ENCODE assay signal across 22 cellular contexts in the genomic region with DNA sequence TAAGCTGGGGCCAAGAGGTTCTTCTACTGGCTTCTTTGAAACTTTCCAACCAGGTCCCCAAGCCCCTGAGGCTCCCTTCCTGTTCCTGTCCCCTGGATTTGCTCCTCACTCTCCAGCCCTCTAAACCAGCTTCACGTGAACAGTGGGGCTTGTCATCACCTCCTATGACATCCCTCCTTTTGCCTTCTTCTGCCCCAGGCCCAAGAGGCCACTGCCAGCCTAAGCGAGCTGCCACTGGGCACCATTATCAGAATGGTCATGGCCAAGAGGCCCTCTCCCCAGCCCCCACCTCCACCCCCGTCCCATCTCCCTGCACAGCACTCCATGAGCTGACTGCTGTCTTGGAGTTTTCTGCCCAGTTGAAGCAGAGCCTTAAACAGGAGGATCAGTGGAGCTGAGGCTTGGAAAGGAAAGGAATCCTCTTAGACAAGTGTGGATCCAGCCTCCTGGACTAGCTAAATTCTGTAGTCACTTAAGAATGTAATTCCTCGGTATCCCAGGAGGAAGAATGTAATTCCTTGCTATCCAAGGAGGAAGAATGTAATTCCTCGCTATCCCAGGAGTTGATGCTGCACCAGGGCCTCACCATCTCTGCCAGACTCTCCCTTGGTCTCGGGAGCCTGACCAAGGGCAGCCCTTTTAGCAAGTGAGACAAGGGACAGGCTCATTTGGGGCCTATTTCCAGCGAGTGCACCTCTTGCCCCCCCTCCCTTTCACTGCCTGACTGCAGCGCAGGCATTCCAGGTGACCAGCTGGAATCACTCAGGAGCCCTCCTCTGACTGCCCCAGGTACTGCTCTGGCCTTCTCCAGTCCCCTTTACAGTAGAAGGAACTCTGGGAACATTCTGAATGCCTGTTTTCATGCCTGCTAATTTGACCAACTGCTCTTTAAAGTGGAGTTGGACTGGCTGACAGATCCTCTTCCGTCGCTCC.
A peak's percentile ranks its signal among the peaks of the same experiment; 100 is the strongest.
DNase-seq lines count a peak whose midpoint lies in the region; ATAC-seq and TF ChIP-seq lines count a peak whose summit lies in the region.
"Had no signal": no experiment of that assay in that cellular context is flagged by ENCODE, and none has a peak within 500 bp of the region (broad histone marks: within the 10 kb centered on the region; RNA-seq: fewer than 3 reads in every experiment).

No MANE protein-coding gene starts in this region.

- H3K4me3 Mint-ChIP-seq in T-helper 17 cell = no peak overlapping the region
- H3K4me3 Mint-ChIP-seq in osteocyte (ENCODE audit: unreplicated experiment) = no peak overlapping the region
- no peak overlapping the region for H3K4me3 Mint-ChIP-seq in activated T-cell treated with anti-CD3 and anti-CD28 coated beads, Interleukin-2, amount 50 U/mL, for 24 hours
- no peak overlapping the region for H3K4me3 Mint-ChIP-seq in naive thymus-derived CD4-positive, alpha-beta T cell

- H3K27me3 ChIP-seq in BLaER1 (no peaks in the 10 kb centered on the region), left ventricle myocardium inferior (ENCODE audit: low read depth) (no peaks in the 10 kb centered on the region)
- no peaks in the 10 kb centered on the region for H3K27me3 ChIP-seq in naive thymus-derived CD4-positive, alpha-beta T cell (ENCODE audit: control insufficient read depth in 2 of 2, insufficient read depth in 2 of 2, low read length in 2 of 2)
- H3K27me3 ChIP-seq: colonic mucosa, suprapubic skin had no signal

- TF ChIP-seq POLR2A in lower leg skin (IDR thresholded peaks at IDR 0.05) = no peak

- ATAC-seq in T-helper 17 cell = no peak
- ATAC-seq in HG03354 (IDR thresholded peaks at IDR 0.05; ENCODE audit: poor library complexity, severe bottlenecking, unreplicated experiment) = no peak
- ATAC-seq in naive thymus-derived CD4-positive, alpha-beta T cell = no peak
- ATAC-seq: A549, left lobe of liver had no signal

- H3K4me1 Mint-ChIP-seq in T-helper 17 cell = no peaks in the 10 kb centered on the region
- H3K4me1 Mint-ChIP-seq in osteocyte (ENCODE audit: unreplicated experiment) = no peaks in the 10 kb centered on the region
- no peaks in the 10 kb centered on the region for H3K4me1 Mint-ChIP-seq in activated T-cell treated with anti-CD3 and anti-CD28 coated beads, Interleukin-2, amount 50 U/mL, for 24 hours (ENCODE audit: low read depth)
- peaks cover 0 to 13% (median 0%) of the 10 kb centered on the region in 7 donors for H3K4me1 Mint-ChIP-seq in naive thymus-derived CD4-positive, alpha-beta T cell

- no peak overlapping the region; the same call in 1 of the 2 replicates for H3K27ac ChIP-seq in BLaER1
- peak overlapping the region; percentile 72 for H3K27ac ChIP-seq in left ventricle myocardium inferior (replicated peaks)
- no peak overlapping the region for H3K27ac ChIP-seq in naive thymus-derived CD4-positive, alpha-beta T cell (ENCODE audit: low read depth, low read length)
- H3K27ac ChIP-seq: A549, colonic mucosa, HL-60, parathyroid adenoma, suprapubic skin had no signal

- H3K9ac ChIP-seq in BLaER1 = 0 out of 2 replicates have a peak overlapping the region, but pooled peaks have one; percentile 19
- H3K9ac ChIP-seq: parathyroid adenoma had no signal

- DNase-seq in T-helper 17 cell (no peak), left ventricle myocardium inferior (no peak), osteocyte (ENCODE audit: extremely low spot score, unreplicated experiment) (no peak), lower leg skin (ENCODE audit: low spot score in 2 of 2) (no peak)
- DNase-seq in activated T-cell treated with anti-CD3 and anti-CD28 coated beads, Interleukin-2, amount 50 U/mL, for 24 hours = no peak
- no peak for DNase-seq in naive thymus-derived CD4-positive, alpha-beta T cell
- DNase-seq: activated CD4-positive, alpha-beta T cell treated with anti-CD3 and anti-CD28 coated beads, Interleukin-2, amount 50 U/mL, for 4 hours; activated naive CD4-positive, alpha-beta T cell treated with Interleukin-2 at 50 U/mL for 16 hours; colonic mucosa; DMS53; foreskin fibroblast; NCI-H187; NCI-H345; stimulated activated CD8-positive, alpha-beta memory T cell treated with anti-CD3 and anti-CD28 coated beads, Interleukin-4, amount 100 ng/mL, for 48 hours had no signal

- H3K36me3 ChIP-seq in BLaER1 = peaks cover 44% of the 10 kb centered on the region
- H3K36me3 ChIP-seq in left ventricle myocardium inferior = peaks cover 67% of the 10 kb centered on the region
- peaks cover 0 to 65% (median 0%) of the 10 kb centered on the region in 3 experiments for H3K36me3 ChIP-seq in naive thymus-derived CD4-positive, alpha-beta T cell (ENCODE audit: control insufficient read depth in 2 of 3, insufficient read depth in 3 of 3, low read length in 3 of 3)
- H3K36me3 ChIP-seq: colonic mucosa had no signal

- 79 to 86% methylated on average over 10 of the region's 10 CpGs for WGBS in lower leg skin, 2 donors

- H3K36me3 Mint-ChIP-seq in T-helper 17 cell (ENCODE audit: low read depth) (no peaks in the 10 kb centered on the region), osteocyte (ENCODE audit: unreplicated experiment) (peaks cover 23% of the 10 kb centered on the region)
- H3K36me3 Mint-ChIP-seq in activated T-cell treated with anti-CD3 and anti-CD28 coated beads, Interleukin-2, amount 50 U/mL, for 24 hours (ENCODE audit: low read depth) = peaks cover 25% of the 10 kb centered on the region
- H3K36me3 Mint-ChIP-seq in naive thymus-derived CD4-positive, alpha-beta T cell = peaks cover 0 to 41% (median 0%) of the 10 kb centered on the region in 5 donors

- H3K9me3 ChIP-seq in BLaER1 (no peaks in the 10 kb centered on the region), T-helper 17 cell (ENCODE audit: control insufficient read depth, low read length, poor library complexity, severe bottlenecking) (no peaks in the 10 kb centered on the region), left ventricle myocardium inferior (replicated peaks) (no peaks in the 10 kb centered on the region)
- no peaks in the 10 kb centered on the region for H3K9me3 ChIP-seq in naive thymus-derived CD4-positive, alpha-beta T cell (ENCODE audit: control insufficient read depth in 2 of 3, low read length in 3 of 3)
- H3K9me3 ChIP-seq: A549, colonic mucosa, suprapubic skin had no signal

- H3K4me1 ChIP-seq in BLaER1 (peaks cover 27% of the 10 kb centered on the region), left ventricle myocardium inferior (peaks cover 71% of the 10 kb centered on the region)
- no peaks in the 10 kb centered on the region for H3K4me1 ChIP-seq in naive thymus-derived CD4-positive, alpha-beta T cell (ENCODE audit: control insufficient read depth in 2 of 2, insufficient read depth in 2 of 2, low read length in 2 of 2)
- H3K4me1 ChIP-seq: A549, colonic mucosa, parathyroid adenoma had no signal

- H3K9me3 Mint-ChIP-seq in osteocyte (ENCODE audit: unreplicated experiment) = no peaks in the 10 kb centered on the region
- no peaks in the 10 kb centered on the region for H3K9me3 Mint-ChIP-seq in activated T-cell treated with anti-CD3 and anti-CD28 coated beads, Interleukin-2, amount 50 U/mL, for 24 hours
- no peaks in the 10 kb centered on the region for H3K9me3 Mint-ChIP-seq in naive thymus-derived CD4-positive, alpha-beta T cell

- CTCF ChIA-PET in naive thymus-derived CD4-positive, alpha-beta T cell (lab: Charles Lee) = no interaction called here

- peak; percentile 18 for TF ChIP-seq CTCF in left ventricle myocardium inferior (IDR thresholded peaks at IDR 0.05; ENCODE audit: borderline replicate concordance)
- no peak for TF ChIP-seq CTCF in osteocyte (IDR thresholded peaks at IDR 0.05)
- no peak for TF ChIP-seq CTCF in lower leg skin (IDR thresholded peaks at IDR 0.05)

- H3K27me3 Mint-ChIP-seq in T-helper 17 cell = no peaks in the 10 kb centered on the region
- no peaks in the 10 kb centered on the region for H3K27me3 Mint-ChIP-seq in osteocyte (ENCODE audit: unreplicated experiment)
- H3K27me3 Mint-ChIP-seq in activated T-cell treated with anti-CD3 and anti-CD28 coated beads, Interleukin-2, amount 50 U/mL, for 24 hours = no peaks in the 10 kb centered on the region
- H3K27me3 Mint-ChIP-seq in naive thymus-derived CD4-positive, alpha-beta T cell = no peaks in the 10 kb centered on the region

- H3K27ac Mint-ChIP-seq in T-helper 17 cell = peak overlapping the region; percentile 34
- H3K27ac Mint-ChIP-seq in osteocyte (ENCODE audit: unreplicated experiment) = peak overlapping the region; percentile 18
- H3K27ac Mint-ChIP-seq in activated T-cell treated with anti-CD3 and anti-CD28 coated beads, Interleukin-2, amount 50 U/mL, for 24 hours = no peak overlapping the region
- no peak overlapping the region for H3K27ac Mint-ChIP-seq in naive thymus-derived CD4-positive, alpha-beta T cell

- H3K4me3 ChIP-seq in BLaER1 = no peak overlapping the region
- H3K4me3 ChIP-seq in left ventricle myocardium inferior = no peak overlapping the region
- no peak overlapping the region for H3K4me3 ChIP-seq in lower leg skin (ENCODE audit: low read depth, poor library complexity, severe bottlenecking)
- H3K4me3 ChIP-seq in naive thymus-derived CD4-positive, alpha-beta T cell (ENCODE audit: low read length) = no peak overlapping the region
- H3K4me3 ChIP-seq: A549, colonic mucosa, smooth muscle cell, suprapubic skin had no signal

- intact Hi-C loops in left ventricle myocardium inferior (cut with micrococcal nuclease) = loop anchor here (5.0 kb wide), 1 partner anchor 42 kb away; no protein-coding TSS in a partner anchor
- intact Hi-C loops in lower leg skin (cut with DNase I; ENCODE audit: low total_unique reads) = no loop called here
- intact Hi-C loops in naive thymus-derived CD4-positive, alpha-beta T cell (cut with micrococcal nuclease) = no loop called here

- POLR2A ChIA-PET in naive thymus-derived CD4-positive, alpha-beta T cell (lab: Charles Lee) = interaction anchor here (0.6 kb wide), 1 partner anchor 1339 kb away, joined by 3 read pairs; no protein-coding TSS in a partner anchor

- H4K20me1 ChIP-seq in BLaER1 = no peaks in the 10 kb centered on the region

- H3K4me2 ChIP-seq in BLaER1 = 0 out of 2 replicates have a peak overlapping the region, but pooled peaks have one; percentile 66
- H3K4me2 ChIP-seq: A549, smooth muscle cell had no signal

Comparison
In these comparisons a context has a peak if more than half of its experiments do, and no peak if none do; other contexts are left out.
1. H3K27ac Mint-ChIP-seq: peak in T-helper 17 cell (single experiment) and osteocyte (single experiment); none in activated T-cell treated with anti-CD3 and anti-CD28 coated beads, Interleukin-2, amount 50 U/mL, for 24 hours (single experiment) and naive thymus-derived CD4-positive, alpha-beta T cell (0 of 9).